ENCODE assay signal across 1 cellular context in genomic region chr5:179794575-179794974, GRCh38.
TF ChIP-seq lines count a peak whose summit lies in the region.

No MANE protein-coding gene starts in this region.

TF ChIP-seq in IMR-90, 13 proteins besides CTCF, POLR2A, EP300 and RAD21:
- no peak for TF ChIP-seq USF2 (IDR thresholded peaks at IDR 0.05; ENCODE audit: low read depth, low read length)
- no peak for TF ChIP-seq SMC3 (IDR thresholded peaks at IDR 0.05; ENCODE audit: low read depth, low read length)
- TF ChIP-seq ELK1 (IDR thresholded peaks at IDR 0.05; ENCODE audit: borderline replicate concordance, low read depth, low read length), result no peak
- TF ChIP-seq MAFK (IDR thresholded peaks at IDR 0.05; ENCODE audit: low read depth, low read length), result no peak
- no peak for TF ChIP-seq BHLHE40 (IDR thresholded peaks at IDR 0.05; ENCODE audit: low read depth, low read length)
- TF ChIP-seq MXI1 (IDR thresholded peaks at IDR 0.05; ENCODE audit: borderline replicate concordance, low read depth, low read length), result no peak
- TF ChIP-seq CHD1 (IDR thresholded peaks at IDR 0.05; ENCODE audit: low read depth, low read length), result no peak
- TF ChIP-seq FOS (IDR thresholded peaks at IDR 0.05; ENCODE audit: low read depth, low read length), result no peak
- no peak for TF ChIP-seq MAZ (IDR thresholded peaks at IDR 0.05; ENCODE audit: borderline replicate concordance, low read depth, low read length)
- TF ChIP-seq RFX5 (IDR thresholded peaks at IDR 0.05; ENCODE audit: low read depth, low read length), result no peak
- no peak for TF ChIP-seq RCOR1 (IDR thresholded peaks at IDR 0.05; ENCODE audit: insufficient replicate concordance, low read length)
- TF ChIP-seq CEBPB (IDR thresholded peaks at IDR 0.05; ENCODE audit: low read depth, low read length), result no peak
- TF ChIP-seq NFE2L2 (IDR thresholded peaks at IDR 0.05; ENCODE audit: low read depth, low read length), result no peak
